1 cellular context compared by ENCODE assay signal in genomic region chr1:172095831-172096230, GRCh38.
TF ChIP-seq lines count a peak whose summit lies in the region.

No MANE protein-coding gene starts in this region.

TF ChIP-seq in GM12878, 131 proteins besides CTCF, POLR2A, EP300 and RAD21 (continued from another document):
- TF ChIP-seq SKIL (IDR thresholded peaks at IDR 0.05; ENCODE audit: low read depth, poor library complexity, severe bottlenecking) (no peak), ZBTB4 (CRISPR knock-in tag; IDR thresholded peaks at IDR 0.05) (no peak), IKZF2 (IDR thresholded peaks at IDR 0.05) (no peak), CUX1 (IDR thresholded peaks at IDR 0.05; ENCODE audit: insufficient replicate concordance, low read depth, low read length) (no peak), MEF2B (IDR thresholded peaks at IDR 0.05; ENCODE audit: partially characterized antibody, poor library complexity, severe bottlenecking) (no peak), GATAD2B (conservative IDR thresholded peaks at IDR 0.05; ENCODE audit: low read depth) (no peak), ZNF207 (IDR thresholded peaks at IDR 0.05; ENCODE audit: borderline replicate concordance) (no peak)
